Comparison of ENCODE assay signal across 22 cellular contexts in genomic region chr10:48237225-48237855, GRCh38. TPM values are rescaled to one million over a fixed set of nuclear protein-coding genes. Genes with fewer than 3 reads are reported as not detected.
A peak's percentile ranks its signal among the peaks of the same experiment; 100 is the strongest.
DNase-seq lines count a peak whose midpoint lies in the region; ATAC-seq, FAIRE-seq and TF ChIP-seq lines count a peak whose summit lies in the region.
"Had no signal": no experiment of that assay in that cellular context is flagged by ENCODE, and none has a peak within 500 bp of the region (broad histone marks: within the 10 kb centered on the region; RNA-seq: fewer than 3 reads in every experiment).

No MANE protein-coding gene starts in this region.

- no TSS peak for BruUV-seq in K562 (replicated peaks; lab: Mats Ljungman, UMichigan)

- H3K79me2 ChIP-seq in K562 (ENCODE audit: control insufficient read depth, insufficient read depth, low read length): no peaks in the 10 kb centered on the region

- no peak overlapping the region for H3K4me3 ChIP-seq in right atrium auricular region
- no peak overlapping the region for H3K4me3 ChIP-seq in K562
- H3K4me3 ChIP-seq in esophagus muscularis mucosa: no peak overlapping the region
- no peak overlapping the region for H3K4me3 ChIP-seq in Peyer's patch

- intact Hi-C loops in cardiac septum (cut with DNase I) (no loop called here), K562 (cut with micrococcal nuclease) (no loop called here), esophagus muscularis mucosa (cut with DNase I) (no loop called here)

- CTCF ChIA-PET in K562 (lab: Yijun Ruan, JAX; ENCODE audit: low intra/inter-chr PET ratio): no interaction called here

- 3% methylated on average over 10 of the region's 10 CpGs for WGBS in K562 (ENCODE audit: insufficient coverage, low coverage, missing lambda C conversion rate)
- WGBS in esophagus muscularis mucosa: 90% methylated on average over 10 of the region's 10 CpGs

- H4K20me1 ChIP-seq in K562 (replicated peaks; ENCODE audit: control insufficient read depth, insufficient read depth, low read length): 0 out of 2 replicates have a peak, but pooled peaks cover 2% of the 10 kb centered on the region

- no peak for TF ChIP-seq CTCF in right atrium auricular region (IDR thresholded peaks at IDR 0.05)
- no peak for TF ChIP-seq CTCF in K562 (IDR thresholded peaks at IDR 0.05 in 2 of 3, conservative IDR thresholded peaks at IDR 0.05 in 1 of 3; ENCODE audit: insufficient read depth in 2 of 3, low read depth in 1 of 3, low read length in 3 of 3)
- TF ChIP-seq CTCF in esophagus muscularis mucosa (IDR thresholded peaks at IDR 0.05): no peak
- no peak for TF ChIP-seq CTCF in Peyer's patch (IDR thresholded peaks at IDR 0.05)

- in situ Hi-C loops in K562 (cut with MboI): no loop called here

- H3K9ac ChIP-seq in K562 (ENCODE audit: insufficient read depth in 1 of 2, low read depth in 2 of 2, low read length in 2 of 2): no peak overlapping the region

- H3K27me3 ChIP-seq in right atrium auricular region (no peaks in the 10 kb centered on the region), K562 (ENCODE audit: control insufficient read depth in 2 of 2, insufficient read depth in 2 of 2, low read length in 2 of 2) (peaks cover 12 to 56% of the 10 kb centered on the region in 2 experiments), esophagus muscularis mucosa (no peaks in the 10 kb centered on the region), Peyer's patch (no peaks in the 10 kb centered on the region)

- ATAC-seq in K562: no peak

- DNase-seq in right atrium auricular region (ENCODE audit: low spot score) (peak; percentile 40), cardiac septum (ENCODE audit: low spot score) (no peak), K562 (ENCODE audit: extremely low read depth in 1 of 4, low spot score in 3 of 4) (no peak), esophagus muscularis mucosa (ENCODE audit: extremely low spot score) (peak; percentile 62), inferior parietal cortex (ENCODE audit: extremely low spot score) (no peak), Peyer's patch (no peak)
- no peak for DNase-seq in activated CD4-positive, CD25-positive, alpha-beta regulatory T cell treated with anti-CD3 and anti-CD28 coated beads, Interleukin-2, amount 50 U/mL, for 72 hours
- DNase-seq: C1 segment of cervical spinal cord; Calu3; CD4-positive, alpha-beta memory T cell; COR-L47; DMS53; DMS79 treated with DMSO at 0.1 percent for 48 hours; GF-D8; GOT3; HCEC 1CT had no signal

- no peak for FAIRE-seq in K562 (lab: Jason Lieb, UNC)
- FAIRE-seq: GM12892, H54 had no signal

- TF ChIP-seq POLR2A in K562 (conservative IDR thresholded peaks at IDR 0.05) (no peak), esophagus muscularis mucosa (IDR thresholded peaks at IDR 0.05; ENCODE audit: low read depth) (no peak), Peyer's patch (IDR thresholded peaks at IDR 0.05) (no peak)

- TF ChIP-seq EP300 in K562 (IDR thresholded peaks at IDR 0.05; ENCODE audit: low read length) (no peak), esophagus muscularis mucosa (IDR thresholded peaks at IDR 0.05) (no peak)

- POLR2A ChIA-PET in K562 (lab: Yijun Ruan, JAX): no interaction called here

- no peak overlapping the region for H3K27ac ChIP-seq in right atrium auricular region
- H3K27ac ChIP-seq in K562 (ENCODE audit: extremely low read depth, low read depth, low read length): no peak overlapping the region
- H3K27ac ChIP-seq in esophagus muscularis mucosa (replicated peaks in 1 of 4): no peak overlapping the region
- H3K27ac ChIP-seq in Peyer's patch: no peak overlapping the region

- H2AFZ ChIP-seq in K562 (ENCODE audit: low read depth, low read length): no peak overlapping the region

- H3K4me2 ChIP-seq in K562 (ENCODE audit: insufficient read depth, low read length): no peak overlapping the region

- TF ChIP-seq RAD21 in K562 (CRISPR knock-in tag; conservative IDR thresholded peaks at IDR 0.05 in 1 of 2, IDR thresholded peaks at IDR 0.05 in 1 of 2): no peak

- H3K4me1 ChIP-seq in right atrium auricular region: peaks cover 0 to 10% of the 10 kb centered on the region in 2 donors
- no peaks in the 10 kb centered on the region for H3K4me1 ChIP-seq in K562 (replicated peaks in 1 of 2; ENCODE audit: control insufficient read depth in 2 of 2, insufficient read depth in 2 of 2, low read length in 2 of 2)
- H3K4me1 ChIP-seq in esophagus muscularis mucosa: no peaks in the 10 kb centered on the region
- H3K4me1 ChIP-seq in Peyer's patch: no peaks in the 10 kb centered on the region

- H3K9me1 ChIP-seq in K562 (ENCODE audit: control insufficient read depth, insufficient read depth, low read length): no peaks in the 10 kb centered on the region

- H3K9me3 ChIP-seq in right atrium auricular region (no peaks in the 10 kb centered on the region), K562 (replicated peaks; ENCODE audit: control insufficient read depth, insufficient read depth, low read depth, low read length) (no peaks in the 10 kb centered on the region), esophagus muscularis mucosa (no peaks in the 10 kb centered on the region), Peyer's patch (no peaks in the 10 kb centered on the region)

- H3K36me3 ChIP-seq in right atrium auricular region (no peaks in the 10 kb centered on the region), K562 (ENCODE audit: control insufficient read depth, insufficient read depth, low read length) (no peaks in the 10 kb centered on the region), esophagus muscularis mucosa (no peaks in the 10 kb centered on the region), Peyer's patch (no peaks in the 10 kb centered on the region)

TF ChIP-seq in K562, 482 proteins besides CTCF, POLR2A, EP300 and RAD21:
- TF ChIP-seq RBM25 (IDR thresholded peaks at IDR 0.05; ENCODE audit: low read depth, low read length, severe bottlenecking): peak; percentile 3
- no peak for TF ChIP-seq CHD1 (IDR thresholded peaks at IDR 0.05; ENCODE audit: low read length)

RNA-seq across cellular contexts. Expression of gene FRMPD2, which starts 37.2 kb away (rescaled TPM):
- 1 to 10 TPM; 1.2 to 7.5 TPM for total RNA-seq in right atrium auricular region
- not detected for total RNA-seq in cardiac septum
- total RNA-seq in K562 (2011; cell fraction: chromatin; rRNA removed; ENCODE audit: low replicate concordance): 5.3 and 8.2 TPM in 2 replicates
- 2.5 and 2.8 TPM in 2 replicates for total RNA-seq in K562 (2011; cell fraction: nucleolus; rRNA removed)
- total RNA-seq in K562 (2011; cell fraction: nucleoplasm; rRNA removed): 1.8 and 5.3 TPM in 2 replicates
- 0.24 and 0.27 TPM in 2 replicates for total RNA-seq in K562 (2014; rRNA removed)
- 0.51 and 0.73 TPM in 2 replicates for total RNA-seq in K562 (2014; rRNA removed; fragmentation: Illumina TruSeq; extraction: Trizol)
- total RNA-seq in K562 (2015; rRNA removed; fragmentation: Illumina TruSeq; extraction: Trizol): 0.23 and 0.33 TPM in 2 replicates
- total RNA-seq in K562 (2021): 0.38 and 0.44 TPM in 2 replicates
- polyA plus RNA-seq in K562 (2011; rRNA removed): 0.95 and 1.8 TPM in 2 replicates
- 0.16 and 0.50 TPM in 2 replicates for polyA plus RNA-seq in K562 (2011; cell fraction: cytosol; rRNA removed)
- polyA plus RNA-seq in K562 (2011; cell fraction: nucleus; rRNA removed): 3.3 and 3.8 TPM in 2 replicates
- 0.55 and 1.3 TPM in 2 replicates for polyA plus RNA-seq in K562 (2012)
- 0.48 and 0.54 TPM in 2 replicates for polyA plus RNA-seq in K562 (2014; fragmentation: Illumina TruSeq; extraction: Trizol)
- under 1 TPM; 0.14 to 0.15 TPM for polyA plus RNA-seq in K562 (2014; fragmentation: Nextera tagmentation; extraction: Ambion mirVana)
- polyA plus RNA-seq in K562 (2014; rRNA removed): 0.12 and 0.19 TPM in 2 replicates
- 0.21 and 0.72 TPM in 2 replicates for polyA minus RNA-seq in K562 (2011; rRNA and poly(A)+ RNA removed)
- not detected in 2 replicates for polyA minus RNA-seq in K562 (2011; cell fraction: cytosol; rRNA and poly(A)+ RNA removed)
- polyA minus RNA-seq in K562 (2011; cell fraction: nucleus; rRNA and poly(A)+ RNA removed): 1.3 and 1.7 TPM in 2 replicates
- total RNA-seq in esophagus muscularis mucosa: not detected
- total RNA-seq in Peyer's patch: not detected
- total RNA-seq: A172; A673; CD4-positive, alpha-beta memory T cell; Daoy had no signal
- polyA plus RNA-seq: BJ; CD4-positive, alpha-beta memory T cell had no signal

Comparison
In these comparisons a context has a peak if more than half of its experiments do, and no peak if none do; other contexts are left out.
1. DNase-seq: peak in right atrium auricular region (single experiment) and esophagus muscularis mucosa (single experiment); none in cardiac septum (single experiment), K562 (0 of 4), activated CD4-positive, CD25-positive, alpha-beta regulatory T cell treated with anti-CD3 and anti-CD28 coated beads, Interleukin-2, amount 50 U/mL, for 72 hours (single experiment), inferior parietal cortex (single experiment) and Peyer's patch (0 of 3).